ENCODE assay signal across 18 cellular contexts in genomic region chr10:88107296-88107695, GRCh38.
DNase-seq lines count a peak whose midpoint lies in the region; ATAC-seq, FAIRE-seq and TF ChIP-seq lines count a peak whose summit lies in the region.
"Had no signal": no experiment of that assay in that cellular context is flagged by ENCODE, and none has a peak within 500 bp of the region (broad histone marks: within the 10 kb centered on the region; RNA-seq: fewer than 3 reads in every experiment).

No MANE protein-coding gene starts in this region.

- no peak for TF ChIP-seq EP300 in GM12878 (IDR thresholded peaks at IDR 0.05; ENCODE audit: borderline replicate concordance in 1 of 2, control insufficient read depth in 1 of 2, low read depth in 2 of 2, low read length in 2 of 2)

- H3K4me1 Mint-ChIP-seq in CD14-positive monocyte = peaks cover 75% of the 10 kb centered on the region

- H3K9me3 ChIP-seq in Karpas-422 (ENCODE audit: low read length) (no peaks in the 10 kb centered on the region), GM12878 (replicated peaks; ENCODE audit: control insufficient read depth, insufficient read depth, low read length) (no peaks in the 10 kb centered on the region; the same call in 2 of the 3 replicates), spleen (no peaks in the 10 kb centered on the region)
- H3K9me3 ChIP-seq: A549, HAP-1 had no signal

- no peaks in the 10 kb centered on the region for H3K9me2 ChIP-seq in Karpas-422 (replicated peaks; ENCODE audit: insufficient read depth, low read length)

- in situ Hi-C loops in GM12878 (cut with MboI) = no loop called here

- peaks cover 0 to 1% of the 10 kb centered on the region in 2 donors for H3K36me3 Mint-ChIP-seq in CD14-positive monocyte

- CTCF ChIA-PET in GM12878 (lab: Yijun Ruan, JAX) = interaction anchor here (0.7 to 2.4 kb wide), 10 partner anchors 14 to 447 kb away, joined by 3 to 29 read pairs (median 8); no protein-coding TSS in a partner anchor

- no peak for DNase-seq in CD14-positive monocyte (ENCODE audit: low spot score)
- DNase-seq in Karpas-422 = peak; percentile 81
- DNase-seq in GM12878 (ENCODE audit: low read depth, low spot score) = no peak
- no peak for DNase-seq in spleen
- DNase-seq in NCI-H146 (lab: John Stamatoyannopoulos, UW) = no peak
- no peak for DNase-seq in T-helper 9 cell
- DNase-seq in glomerular visceral epithelial cell (ENCODE audit: extremely low spot score) = no peak
- DNase-seq in HuH-7.5 (ENCODE audit: low spot score) = no peak
- DNase-seq: COR-L47; DMS153; NCI-H1092; NCI-H1694; NCI-H345; NK-92 treated with Interleukin-12 subunit alpha and Interleukin-12 subunit beta, amount 100 ng/mL, for 24 hours; SIG-M5 had no signal

- SMC1A ChIA-PET in GM12878 (lab: Charles Lee; ENCODE audit: uncharacterized antibody, unreplicated experiment) = interaction anchor here (0.9 to 14.9 kb wide), 14 partner anchors 12 to 445 kb away, joined by 3 to 229 read pairs (median 6); partner anchors contain the start of genes KLLN and PTEN

- H4K20me1 ChIP-seq in Karpas-422 (ENCODE audit: insufficient read depth, low read depth, low read length) (no peaks in the 10 kb centered on the region), GM12878 (ENCODE audit: control insufficient read depth, insufficient read depth) (no peaks in the 10 kb centered on the region)

- H3K27me3 ChIP-seq in Karpas-422 (ENCODE audit: low read length) (no peaks in the 10 kb centered on the region), GM12878 (replicated peaks in 1 of 2; ENCODE audit: control insufficient read depth in 2 of 2, insufficient read depth in 2 of 2, low read length in 1 of 2) (no peaks in the 10 kb centered on the region), spleen (replicated peaks in 1 of 7) (no peaks in the 10 kb centered on the region)

- TF ChIP-seq RAD21 in GM12878 (IDR thresholded peaks at IDR 0.05; ENCODE audit: insufficient read depth, low read depth, low read length) = no peak

- H3K36me3 ChIP-seq in Karpas-422 (ENCODE audit: insufficient read depth, low read length) (no peaks in the 10 kb centered on the region), GM12878 (ENCODE audit: control insufficient read depth in 2 of 2, insufficient read depth in 2 of 2, low read length in 1 of 2) (no peaks in the 10 kb centered on the region), spleen (no peaks in the 10 kb centered on the region)
- H3K36me3 ChIP-seq: HAP-1 had no signal

- H3K9ac ChIP-seq in Karpas-422 (ENCODE audit: low read length) = peak overlapping the region; percentile 73
- no peak overlapping the region for H3K9ac ChIP-seq in GM12878 (ENCODE audit: control insufficient read depth, insufficient read depth, low read length)

- no TSS peak for BruUV-seq in GM12878 (replicated peaks; lab: Mats Ljungman, UMichigan)

- TF ChIP-seq POLR2A in GM12878 (IDR thresholded peaks at IDR 0.05; ENCODE audit: low read depth, low read length) = no peak
- TF ChIP-seq POLR2A in spleen (IDR thresholded peaks at IDR 0.05) = no peak

- intact Hi-C loops in CD14-positive monocyte (cut with micrococcal nuclease) = loop anchor here (5.0 kb wide), 2 partner anchors 35 to 40 kb away; no protein-coding TSS in a partner anchor
- intact Hi-C loops in GM12878 (cut with micrococcal nuclease; ENCODE audit: unreplicated experiment) = no loop called here
- intact Hi-C loops in spleen (cut with DNase I; ENCODE audit: low total_unique reads) = no loop called here

- H3K4me3 ChIP-seq in Karpas-422 (ENCODE audit: low read length) (peak overlapping the region; percentile 35), GM12878 (no peak overlapping the region), spleen (peak overlapping the region in 1 of 8 donors; percentile 40)
- H3K4me3 ChIP-seq: A549, HAP-1, K562 had no signal

- 100% methylated on average over 2 of the region's 2 CpGs for WGBS in GM12878 (ENCODE audit: insufficient coverage, insufficient replicate concordance, low lambda C conversion rate, missing lambda C conversion rate)
- 82 to 97% (median 88%) methylated on average over 2 of the region's 2 CpGs for WGBS in spleen, 5 donors

- TF ChIP-seq CTCF in CD14-positive monocyte (IDR thresholded peaks at IDR 0.05) (no peak), GM12878 (IDR thresholded peaks at IDR 0.05 in 2 of 3, conservative IDR thresholded peaks at IDR 0.05 in 1 of 3; ENCODE audit: control insufficient read depth in 2 of 3, extremely low read depth in 1 of 3, insufficient read depth in 1 of 3, low read depth in 3 of 3, low read length in 3 of 3) (no peak), spleen (IDR thresholded peaks at IDR 0.05 in 8 of 11, conservative IDR thresholded peaks at IDR 0.05 in 3 of 11) (no peak)

- H3K4me1 ChIP-seq in Karpas-422 (ENCODE audit: low read length) (peaks cover 66% of the 10 kb centered on the region), GM12878 (ENCODE audit: control insufficient read depth, insufficient read depth, low read length) (peaks cover 85% of the 10 kb centered on the region), spleen (peaks cover 15 to 81% (median 52%) of the 10 kb centered on the region in 6 donors)
- H3K4me1 ChIP-seq: HAP-1 had no signal

- H3K9me3 Mint-ChIP-seq in CD14-positive monocyte = peaks cover 0 to 1% (median 0%) of the 10 kb centered on the region in 7 donors

- H3K79me2 ChIP-seq in Karpas-422 (ENCODE audit: low read length) (no peaks in the 10 kb centered on the region), GM12878 (ENCODE audit: control insufficient read depth, insufficient read depth, low read length) (no peaks in the 10 kb centered on the region)

- H3K27ac ChIP-seq in Karpas-422 (ENCODE audit: low read length) = peak overlapping the region; percentile 99
- peak overlapping the region; percentile 92 for H3K27ac ChIP-seq in GM12878 (ENCODE audit: control insufficient read depth, insufficient read depth)
- H3K27ac ChIP-seq in spleen = peak overlapping the region in 7 of 8 donors; percentile 51 to 89 (median 82)
- H3K27ac ChIP-seq: A549 had no signal

- H3K27ac Mint-ChIP-seq in CD14-positive monocyte = peak overlapping the region in 6 of 7 donors; percentile 88 to 94 (median 90)

- H3K4me3 Mint-ChIP-seq in CD14-positive monocyte = peak overlapping the region in 1 of 2 donors; percentile 40

- H3K27me3 Mint-ChIP-seq in CD14-positive monocyte (ENCODE audit: low read depth in 3 of 3) = peaks cover 0 to 1% (median 0%) of the 10 kb centered on the region in 3 donors

- FAIRE-seq in GM12878 (lab: Jason Lieb, UNC) = no peak
- FAIRE-seq: A549, K562 had no signal

- H3K4me2 ChIP-seq in Karpas-422 (ENCODE audit: low read depth, low read length, poor library complexity, severe bottlenecking) (peak overlapping the region; percentile 68), GM12878 (ENCODE audit: control insufficient read depth, insufficient read depth) (peak overlapping the region; percentile 40; the same call in 1 of the 2 replicates)
- H3K4me2 ChIP-seq: A549 had no signal

- no peak overlapping the region for H2AFZ ChIP-seq in Karpas-422 (ENCODE audit: low read length)
- H2AFZ ChIP-seq in GM12878 (ENCODE audit: control insufficient read depth, low read depth, low read length) = no peak overlapping the region

- RAD21 ChIA-PET in GM12878 (lab: Charles Lee; ENCODE audit: unreplicated experiment) = interaction anchor here (1.2 to 7.4 kb wide), 11 partner anchors 11 to 280 kb away, joined by 3 to 102 read pairs (median 4); no protein-coding TSS in a partner anchor

- POLR2A ChIA-PET in GM12878 (lab: Charles Lee) = interaction anchor here (0.8 to 1.5 kb wide), 6 partner anchors 11 to 245 kb away, joined by 3 to 6 read pairs (median 3); no protein-coding TSS in a partner anchor

- no peak for ATAC-seq in GM12878
- ATAC-seq: A549, K562 had no signal

TF ChIP-seq in GM12878, 131 proteins besides CTCF, POLR2A, EP300 and RAD21:
- no peak for TF ChIP-seq E2F8 (IDR thresholded peaks at IDR 0.05; ENCODE audit: low read depth, partially characterized antibody)
- no peak for TF ChIP-seq TARDBP (IDR thresholded peaks at IDR 0.05; ENCODE audit: borderline replicate concordance)
- TF ChIP-seq EED (IDR thresholded peaks at IDR 0.05; ENCODE audit: low read depth) = no peak
- TF ChIP-seq LARP7 (IDR thresholded peaks at IDR 0.05) = no peak
- no peak for TF ChIP-seq TAF1 (IDR thresholded peaks at IDR 0.05; ENCODE audit: borderline replicate concordance, low read depth, low read length)

Comparison
In these comparisons a context has a peak if more than half of its experiments do, and no peak if none do; other contexts are left out.
1. intact Hi-C loops: an anchor here in CD14-positive monocyte (5.0 kb wide); none called in GM12878 and spleen.